Comparison of ENCODE assay signal across 1 cellular context in the genomic region with DNA sequence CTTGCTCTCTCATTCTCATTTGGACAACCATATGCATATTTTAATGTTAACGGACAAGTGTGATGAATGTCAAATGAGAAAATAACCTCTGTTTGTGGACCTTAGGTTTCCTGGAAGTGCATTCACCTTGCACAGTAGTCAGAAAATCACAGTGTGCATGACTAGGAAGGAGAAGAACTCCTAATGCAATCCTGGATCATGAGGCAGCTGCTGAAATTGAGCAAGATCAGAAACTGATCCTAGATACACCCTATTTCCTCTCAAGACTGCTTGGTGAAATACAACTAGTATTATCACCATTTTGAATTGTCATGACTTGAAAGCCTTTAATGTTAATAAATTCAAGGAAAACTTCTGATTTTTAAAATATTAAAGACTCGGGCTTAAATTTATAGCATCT.
TF ChIP-seq lines count a peak whose summit lies in the region.

No MANE protein-coding gene starts in this region.

TF ChIP-seq in IMR-90, 13 proteins besides CTCF, POLR2A, EP300 and RAD21 (continued from another document):
- TF ChIP-seq SMC3 (IDR thresholded peaks at IDR 0.05; ENCODE audit: low read depth, low read length): no peak
- TF ChIP-seq, protein P1, sequence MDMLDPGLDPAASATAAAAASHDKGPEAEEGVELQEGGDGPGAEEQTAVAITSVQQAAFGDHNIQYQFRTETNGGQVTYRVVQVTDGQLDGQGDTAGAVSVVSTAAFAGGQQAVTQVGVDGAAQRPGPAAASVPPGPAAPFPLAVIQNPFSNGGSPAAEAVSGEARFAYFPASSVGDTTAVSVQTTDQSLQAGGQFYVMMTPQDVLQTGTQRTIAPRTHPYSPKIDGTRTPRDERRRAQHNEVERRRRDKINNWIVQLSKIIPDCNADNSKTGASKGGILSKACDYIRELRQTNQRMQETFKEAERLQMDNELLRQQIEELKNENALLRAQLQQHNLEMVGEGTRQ (IDR thresholded peaks at IDR 0.05; ENCODE audit: low read depth, low read length): no peak
